ENCODE assay signal across 15 cellular contexts in genomic region chr3:150094150-150094932, GRCh38.
DNase-seq lines count a peak whose midpoint lies in the region; ATAC-seq, FAIRE-seq and TF ChIP-seq lines count a peak whose summit lies in the region.
"Had no signal": no experiment of that assay in that cellular context is flagged by ENCODE, and none has a peak within 500 bp of the region (broad histone marks: within the 10 kb centered on the region; RNA-seq: fewer than 3 reads in every experiment).

No MANE protein-coding gene starts in this region.

- no peak overlapping the region for H3K4me3 Mint-ChIP-seq in chondrocyte (ENCODE audit: unreplicated experiment)
- H3K4me3 Mint-ChIP-seq: B cell; naive thymus-derived CD4-positive, alpha-beta T cell had no signal

- peaks cover 0 to 10% of the 10 kb centered on the region in 2 experiments; a peak in 1 of 5 replicates for H3K27me3 ChIP-seq in HepG2 (ENCODE audit: control insufficient read depth in 1 of 2, insufficient read depth in 2 of 2, low read length in 2 of 2)
- H3K27me3 ChIP-seq in right lobe of liver, result no peaks in the 10 kb centered on the region
- no peaks in the 10 kb centered on the region for H3K27me3 ChIP-seq in upper lobe of left lung

- no peak overlapping the region for H3K4me3 ChIP-seq in HepG2 (replicated peaks in 1 of 3; ENCODE audit: insufficient read depth in 1 of 3, low read depth in 2 of 3, low read length in 3 of 3)
- no peak overlapping the region for H3K4me3 ChIP-seq in right lobe of liver
- H3K4me3 ChIP-seq in upper lobe of left lung, result no peak overlapping the region

- in situ Hi-C loops in HepG2 (cut with HindIII; ENCODE audit: extremely low pct_ligation_motif_present, low pct_unique_long_range_greater_than_20kb), result no loop called here

- no peaks in the 10 kb centered on the region for H3K4me1 ChIP-seq in HepG2 (ENCODE audit: insufficient read depth, low read length)
- H3K4me1 ChIP-seq in right lobe of liver, result no peaks in the 10 kb centered on the region
- H3K4me1 ChIP-seq in upper lobe of left lung, result no peaks in the 10 kb centered on the region

- CTCF ChIA-PET in HepG2 (lab: Yijun Ruan, JAX; ENCODE audit: low intra/inter-chr PET ratio, low total read pairs), result no interaction called here

- TF ChIP-seq EP300 in HepG2 (IDR thresholded peaks at IDR 0.05; ENCODE audit: low read depth in 2 of 2, low read length in 2 of 2) (no peak), HepG2 (CRISPR knock-in tag; IDR thresholded peaks at IDR 0.05; ENCODE audit: borderline replicate concordance) (no peak), upper lobe of left lung (IDR thresholded peaks at IDR 0.05) (no peak)

- peaks cover 3% of the 10 kb centered on the region for H3K9me3 Mint-ChIP-seq in chondrocyte (ENCODE audit: low read depth)

- no peaks in the 10 kb centered on the region for H3K27me3 Mint-ChIP-seq in chondrocyte (ENCODE audit: low read depth)

- H4K20me1 ChIP-seq in HepG2 (ENCODE audit: insufficient read depth, low read length), result no peaks in the 10 kb centered on the region

- no peak for TF ChIP-seq POLR2A in HepG2 (IDR thresholded peaks at IDR 0.05; ENCODE audit: insufficient read depth in 1 of 2, low read depth in 2 of 2, low read length in 2 of 2)
- TF ChIP-seq POLR2A in right lobe of liver (IDR thresholded peaks at IDR 0.05), result no peak
- TF ChIP-seq POLR2A in upper lobe of left lung (IDR thresholded peaks at IDR 0.05), result no peak

- peaks cover 36% of the 10 kb centered on the region for H3K4me1 Mint-ChIP-seq in chondrocyte (ENCODE audit: low read depth)
- H3K4me1 Mint-ChIP-seq: B cell had no signal

- no peak overlapping the region for H3K4me2 ChIP-seq in HepG2 (ENCODE audit: low read depth, low read length)

- no peak overlapping the region for H2AFZ ChIP-seq in HepG2 (ENCODE audit: low read length)

- H3K79me2 ChIP-seq in HepG2 (ENCODE audit: insufficient read depth, low read length), result no peaks in the 10 kb centered on the region

- intact Hi-C loops in HepG2 (cut with micrococcal nuclease; ENCODE audit: unreplicated experiment), result no loop called here
- intact Hi-C loops in right lobe of liver (cut with DNase I), result no loop called here

- TF ChIP-seq CTCF in HepG2 (CRISPR knock-in tag; IDR thresholded peaks at IDR 0.05) (no peak), right lobe of liver (IDR thresholded peaks at IDR 0.05) (no peak), chondrocyte (IDR thresholded peaks at IDR 0.05) (no peak), upper lobe of left lung (IDR thresholded peaks at IDR 0.05) (no peak)

- H3K27ac ChIP-seq in HepG2 (ENCODE audit: extremely low read length, insufficient read depth, low read length) (no peak overlapping the region), right lobe of liver (no peak overlapping the region), upper lobe of left lung (no peak overlapping the region)

- no peak for ATAC-seq in HepG2
- no peak for ATAC-seq in right lobe of liver
- no peak for ATAC-seq in upper lobe of left lung (ENCODE audit: low FRiP score in 2 of 2)
- no peak for ATAC-seq in GM19023 (IDR thresholded peaks at IDR 0.05; ENCODE audit: unreplicated experiment)
- ATAC-seq: naive thymus-derived CD4-positive, alpha-beta T cell had no signal

- no peak overlapping the region for H3K9ac ChIP-seq in HepG2 (ENCODE audit: insufficient read depth, low read depth, low read length)

- H3K9me3 ChIP-seq in HepG2 (ENCODE audit: low read length), result no peaks in the 10 kb centered on the region
- H3K9me3 ChIP-seq in right lobe of liver, result no peaks in the 10 kb centered on the region
- H3K9me3 ChIP-seq in upper lobe of left lung, result no peaks in the 10 kb centered on the region

- WGBS in HepG2 (ENCODE audit: low lambda C conversion rate), result 4% methylated on average over 6 of the region's 7 CpGs
- WGBS in right lobe of liver (ENCODE audit: insufficient coverage, low coverage, low lambda C conversion rate, missing lambda C conversion rate), result 64% methylated on average over 6 of the region's 7 CpGs
- 81 to 83% methylated on average over 7 of the region's 7 CpGs for WGBS in upper lobe of left lung, 2 donors

- no peaks in the 10 kb centered on the region for H3K36me3 ChIP-seq in HepG2 (replicated peaks in 1 of 2; ENCODE audit: control insufficient read depth in 1 of 2, insufficient read depth in 2 of 2, low read length in 2 of 2)
- H3K36me3 ChIP-seq in right lobe of liver, result no peaks in the 10 kb centered on the region
- no peaks in the 10 kb centered on the region for H3K36me3 ChIP-seq in upper lobe of left lung

- FAIRE-seq in HepG2 (lab: Jason Lieb, UNC), result no peak
- FAIRE-seq in urothelium cell line (lab: Jason Lieb, UNC), result no peak

- POLR2A ChIA-PET in HepG2 (lab: Yijun Ruan, JAX), result no interaction called here

- no TSS peak for BruUV-seq in HepG2 (replicated peaks; lab: Mats Ljungman, UMichigan)

- peak overlapping the region; percentile 30 for H3K27ac Mint-ChIP-seq in chondrocyte (ENCODE audit: unreplicated experiment)
- H3K27ac Mint-ChIP-seq: B cell; naive thymus-derived CD4-positive, alpha-beta T cell had no signal

- no peak for DNase-seq in HepG2 (ENCODE audit: low spot score)
- DNase-seq in right lobe of liver, result no peak
- DNase-seq in NCI-H2107 (lab: John Stamatoyannopoulos, UW), result peak; percentile 70
- no peak for DNase-seq in chondrocyte (ENCODE audit: low spot score)
- peak; percentile 70 for DNase-seq in urothelium cell line (ENCODE audit: low spot score)
- DNase-seq in upper lobe of left lung, result no peak
- DNase-seq in stimulated activated CD4-positive, alpha-beta T cell treated with anti-CD3 and anti-CD28 coated beads, Interleukin-2, amount 100 ng/mL, for 48 hours, result no peak
- DNase-seq: activated T-cell treated with anti-CD3 and anti-CD28 coated beads for 4 hours; cerebellar nuclear complex; naive thymus-derived CD4-positive, alpha-beta T cell; NCI-H2227 treated with DMSO at 0.1 percent for 48 hours; stimulated activated CD4-positive, alpha-beta T cell treated with anti-CD3 and anti-CD28 coated beads, Interleukin-15, amount 100 ng/mL, for 24 hours; T1000 had no signal

- no peak for TF ChIP-seq RAD21 in HepG2 (CRISPR knock-in tag; IDR thresholded peaks at IDR 0.05)

- no peaks in the 10 kb centered on the region for H3K36me3 Mint-ChIP-seq in chondrocyte (ENCODE audit: low read depth)
- H3K36me3 Mint-ChIP-seq: naive thymus-derived CD4-positive, alpha-beta T cell had no signal

TF ChIP-seq in HepG2, 621 proteins besides CTCF, POLR2A, EP300 and RAD21:
- TF ChIP-seq ZGPAT (CRISPR knock-in tag; IDR thresholded peaks at IDR 0.05) (no peak), CEBPB (IDR thresholded peaks at IDR 0.05; ENCODE audit: borderline replicate concordance, low read depth, low read length) (0 out of 2 replicates have a peak, but pooled peaks have one; percentile 19)

Comparison
In these comparisons a context has a peak if more than half of its experiments do, and no peak if none do; other contexts are left out.
1. DNase-seq: peak in NCI-H2107 (single experiment) and urothelium cell line (single experiment); none in HepG2 (single experiment), right lobe of liver (0 of 3), chondrocyte (single experiment), upper lobe of left lung (0 of 2) and stimulated activated CD4-positive, alpha-beta T cell treated with anti-CD3 and anti-CD28 coated beads, Interleukin-2, amount 100 ng/mL, for 48 hours (0 of 2).